ENCODE assay signal across 27 cellular contexts in the genomic region with DNA sequence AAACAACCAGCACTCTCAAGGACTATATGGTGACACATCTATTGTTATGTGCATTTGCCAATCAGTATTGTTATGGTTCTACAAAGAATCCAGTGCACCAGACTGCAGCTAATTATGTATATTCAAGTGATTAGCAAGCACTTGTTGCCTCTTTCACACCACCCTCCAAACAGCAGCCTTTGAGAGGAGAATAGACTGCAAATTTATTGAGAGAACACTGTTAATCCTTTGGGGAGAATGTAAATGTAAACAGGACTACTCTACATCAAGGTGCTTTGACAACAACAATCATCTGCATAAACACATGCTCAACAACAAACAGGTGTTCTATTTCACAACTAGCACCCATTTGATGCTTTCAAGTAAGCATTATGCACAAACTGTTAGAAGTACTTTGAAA.
DNase-seq lines count a peak whose midpoint lies in the region; ATAC-seq, FAIRE-seq and TF ChIP-seq lines count a peak whose summit lies in the region.
"Had no signal": no experiment of that assay in that cellular context is flagged by ENCODE, and none has a peak within 500 bp of the region (broad histone marks: within the 10 kb centered on the region; RNA-seq: fewer than 3 reads in every experiment).

No MANE protein-coding gene starts in this region.

- H4K20me1 ChIP-seq in HepG2 (ENCODE audit: insufficient read depth, low read length): no peaks in the 10 kb centered on the region

- H3K4me2 ChIP-seq in HepG2 (ENCODE audit: low read depth, low read length): no peak overlapping the region
- H3K4me2 ChIP-seq: A549 had no signal

- TF ChIP-seq RAD21 in HepG2 (CRISPR knock-in tag; IDR thresholded peaks at IDR 0.05): no peak

- H3K27me3 ChIP-seq in right lobe of liver (no peaks in the 10 kb centered on the region), HepG2 (ENCODE audit: control insufficient read depth in 1 of 2, insufficient read depth in 2 of 2, low read length in 2 of 2) (no peaks in the 10 kb centered on the region), thyroid gland (no peaks in the 10 kb centered on the region), esophagus muscularis mucosa (no peaks in the 10 kb centered on the region)
- H3K27me3 ChIP-seq: body of pancreas, upper lobe of left lung had no signal

- no peak overlapping the region for H3K9ac ChIP-seq in HepG2 (ENCODE audit: insufficient read depth, low read depth, low read length)

- H3K4me1 Mint-ChIP-seq in WTC11: peaks cover 74% of the 10 kb centered on the region

- H2AFZ ChIP-seq in HepG2 (ENCODE audit: low read length): no peak overlapping the region

- no peak overlapping the region for H3K4me3 ChIP-seq in right lobe of liver
- no peak overlapping the region for H3K4me3 ChIP-seq in HepG2 (replicated peaks in 1 of 3; ENCODE audit: insufficient read depth in 1 of 3, low read depth in 2 of 3, low read length in 3 of 3)
- H3K4me3 ChIP-seq in thyroid gland (replicated peaks in 1 of 3): no peak overlapping the region
- no peak overlapping the region for H3K4me3 ChIP-seq in esophagus muscularis mucosa
- H3K4me3 ChIP-seq: A549, body of pancreas, lung, prostate gland, upper lobe of left lung had no signal

- in situ Hi-C loops in HepG2 (cut with HindIII; ENCODE audit: extremely low pct_ligation_motif_present, low pct_unique_long_range_greater_than_20kb): no loop called here

- H3K27ac ChIP-seq in right lobe of liver: peak overlapping the region in 2 of 3 donors; percentile 63 to 82
- no peak overlapping the region for H3K27ac ChIP-seq in HepG2 (ENCODE audit: extremely low read length, insufficient read depth, low read length)
- H3K27ac ChIP-seq in thyroid gland: no peak overlapping the region
- no peak overlapping the region for H3K27ac ChIP-seq in esophagus muscularis mucosa (replicated peaks in 1 of 4)
- H3K27ac ChIP-seq: A549, prostate gland had no signal

- POLR2A ChIA-PET in HepG2 (lab: Yijun Ruan, JAX): no interaction called here
- POLR2A ChIA-PET in WTC11 (lab: Charles Lee): no interaction called here

- BruUV-seq in HepG2 (replicated peaks; lab: Mats Ljungman, UMichigan): no TSS peak

- CTCF ChIA-PET in HepG2 (lab: Yijun Ruan, JAX; ENCODE audit: low intra/inter-chr PET ratio, low total read pairs): no interaction called here
- CTCF ChIA-PET in WTC11 (lab: Charles Lee): interaction anchor here (2.0 kb wide), 1 partner anchor 16 kb away, joined by 6 read pairs; no protein-coding TSS in a partner anchor

- TF ChIP-seq POLR2A in right lobe of liver (IDR thresholded peaks at IDR 0.05) (no peak), HepG2 (IDR thresholded peaks at IDR 0.05; ENCODE audit: insufficient read depth in 1 of 2, low read depth in 2 of 2, low read length in 2 of 2) (no peak), thyroid gland (IDR thresholded peaks at IDR 0.05) (no peak), esophagus muscularis mucosa (IDR thresholded peaks at IDR 0.05; ENCODE audit: low read depth) (no peak)

- H3K27ac Mint-ChIP-seq in WTC11: peak overlapping the region; percentile 91
- H3K27ac Mint-ChIP-seq: activated T-cell treated with anti-CD3 and anti-CD28 coated beads, Interleukin-2, amount 50 U/mL, for 24 hours had no signal

- H3K9me3 Mint-ChIP-seq in WTC11: peaks cover 5% of the 10 kb centered on the region
- H3K9me3 Mint-ChIP-seq: naive thymus-derived CD8-positive, alpha-beta T cell had no signal

- peaks cover 0 to 29% (median 11%) of the 10 kb centered on the region in 4 donors for H3K4me1 ChIP-seq in right lobe of liver
- H3K4me1 ChIP-seq in HepG2 (ENCODE audit: insufficient read depth, low read length): no peaks in the 10 kb centered on the region
- H3K4me1 ChIP-seq in thyroid gland: peaks cover 3 to 5% of the 10 kb centered on the region in 2 donors
- peaks cover 0 to 47% (median 30%) of the 10 kb centered on the region in 4 donors for H3K4me1 ChIP-seq in esophagus muscularis mucosa
- H3K4me1 ChIP-seq: A549, body of pancreas, prostate gland had no signal

- TF ChIP-seq CTCF in right lobe of liver (IDR thresholded peaks at IDR 0.05): no peak
- no peak for TF ChIP-seq CTCF in HepG2 (CRISPR knock-in tag; IDR thresholded peaks at IDR 0.05)
- TF ChIP-seq CTCF in WTC11 (IDR thresholded peaks at IDR 0.05): no peak
- no peak for TF ChIP-seq CTCF in thyroid gland (IDR thresholded peaks at IDR 0.05)
- no peak for TF ChIP-seq CTCF in esophagus muscularis mucosa (IDR thresholded peaks at IDR 0.05)

- intact Hi-C loops in right lobe of liver (cut with DNase I) (no loop called here), HepG2 (cut with micrococcal nuclease; ENCODE audit: unreplicated experiment) (no loop called here), thyroid gland (cut with DNase I) (loop anchor here (10.0 kb wide), 1 partner anchor 378 kb away; no protein-coding TSS in a partner anchor), esophagus muscularis mucosa (cut with DNase I) (loop anchor here (1.0 kb wide), 1 partner anchor 11 kb away; no protein-coding TSS in a partner anchor)

- no peaks in the 10 kb centered on the region for H3K27me3 Mint-ChIP-seq in WTC11 (ENCODE audit: low read depth)
- H3K27me3 Mint-ChIP-seq: activated T-cell treated with anti-CD3 and anti-CD28 coated beads, Interleukin-2, amount 50 U/mL, for 24 hours; naive thymus-derived CD8-positive, alpha-beta T cell had no signal

- no peaks in the 10 kb centered on the region for H3K36me3 ChIP-seq in right lobe of liver
- no peaks in the 10 kb centered on the region for H3K36me3 ChIP-seq in HepG2 (replicated peaks in 1 of 2; ENCODE audit: control insufficient read depth in 1 of 2, insufficient read depth in 2 of 2, low read length in 2 of 2)
- H3K36me3 ChIP-seq in thyroid gland: no peaks in the 10 kb centered on the region
- no peaks in the 10 kb centered on the region for H3K36me3 ChIP-seq in esophagus muscularis mucosa
- H3K36me3 ChIP-seq: prostate gland, upper lobe of left lung had no signal

- H3K36me3 Mint-ChIP-seq in WTC11: peaks cover 4% of the 10 kb centered on the region; the same call in 1 of the 2 replicates

- DNase-seq in right lobe of liver: no peak
- no peak for DNase-seq in HepG2 (ENCODE audit: low spot score)
- peak; percentile 53 for DNase-seq in NCI-H2029 treated with DMSO at 0.1 percent for 48 hours (lab: John Stamatoyannopoulos, UW)
- no peak for DNase-seq in WTC11 (ENCODE audit: low spot score)
- DNase-seq in thyroid gland: no peak
- no peak for DNase-seq in NCI-H1048 (lab: John Stamatoyannopoulos, UW)
- DNase-seq in esophagus muscularis mucosa (ENCODE audit: extremely low spot score): no peak
- DNase-seq in effector CD4-positive, alpha-beta T cell: no peak
- DNase-seq: activated CD4-positive, alpha-beta T cell treated with anti-CD3 and anti-CD28 coated beads, Interleukin-2, amount 50 U/mL, for 1 hour; activated naive CD4-positive, alpha-beta T cell treated with anti-CD3 and anti-CD28 coated beads, Interleukin-2, amount 50 U/mL, for 16 hours; activated T-cell treated with anti-CD3 and anti-CD28 coated beads, Interleukin-2, amount 50 U/mL, for 24 hours; CD4-positive, CD25-positive, alpha-beta regulatory T cell; cortex of kidney; EL; erythroblast; Kasumi-1; naive thymus-derived CD8-positive, alpha-beta T cell; NCI-H510A; stimulated activated CD4-positive, alpha-beta T cell treated with anti-CD3 and anti-CD28 coated beads, Interleukin-12 subunit alpha, Interleukin-12 subunit beta, amount 100 ng/mL, for 4 hours; stimulated activated naive CD4-positive, alpha-beta T cell; upper lobe of left lung had no signal

- H3K9me3 ChIP-seq in right lobe of liver (no peaks in the 10 kb centered on the region), HepG2 (ENCODE audit: low read length) (no peaks in the 10 kb centered on the region), thyroid gland (no peaks in the 10 kb centered on the region), esophagus muscularis mucosa (no peaks in the 10 kb centered on the region)
- H3K9me3 ChIP-seq: A549, body of pancreas, prostate gland, upper lobe of left lung had no signal

- H3K79me2 ChIP-seq in HepG2 (ENCODE audit: insufficient read depth, low read length): no peaks in the 10 kb centered on the region

- TF ChIP-seq EP300 in HepG2 (IDR thresholded peaks at IDR 0.05; ENCODE audit: low read depth in 2 of 2, low read length in 2 of 2) (no peak), HepG2 (CRISPR knock-in tag; IDR thresholded peaks at IDR 0.05; ENCODE audit: borderline replicate concordance) (no peak), esophagus muscularis mucosa (IDR thresholded peaks at IDR 0.05) (no peak)

- FAIRE-seq in HepG2 (lab: Jason Lieb, UNC): no peak
- FAIRE-seq: A549, TTC549 had no signal

- ATAC-seq in right lobe of liver (no peak), HepG2 (no peak), WTC11 (peak; percentile 50)
- ATAC-seq: A549; body of pancreas; naive thymus-derived CD8-positive, alpha-beta T cell; Panc1 had no signal

- H3K4me3 Mint-ChIP-seq in WTC11: no peak overlapping the region
- H3K4me3 Mint-ChIP-seq: activated T-cell treated with anti-CD3 and anti-CD28 coated beads, Interleukin-2, amount 50 U/mL, for 24 hours; naive thymus-derived CD8-positive, alpha-beta T cell had no signal

TF ChIP-seq in HepG2, 621 proteins besides CTCF, POLR2A, EP300 and RAD21 (continues in another document):
- TF ChIP-seq ZNF564 (CRISPR knock-in tag; IDR thresholded peaks at IDR 0.05) (no peak), SALL2 (CRISPR knock-in tag; IDR thresholded peaks at IDR 0.05) (no peak), CEBPB (IDR thresholded peaks at IDR 0.05; ENCODE audit: borderline replicate concordance, low read depth, low read length) (no peak)
- TF ChIP-seq, protein P1, sequence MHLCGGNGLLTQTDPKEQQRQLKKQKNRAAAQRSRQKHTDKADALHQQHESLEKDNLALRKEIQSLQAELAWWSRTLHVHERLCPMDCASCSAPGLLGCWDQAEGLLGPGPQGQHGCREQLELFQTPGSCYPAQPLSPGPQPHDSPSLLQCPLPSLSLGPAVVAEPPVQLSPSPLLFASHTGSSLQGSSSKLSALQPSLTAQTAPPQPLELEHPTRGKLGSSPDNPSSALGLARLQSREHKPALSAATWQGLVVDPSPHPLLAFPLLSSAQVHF (CRISPR knock-in tag; IDR thresholded peaks at IDR 0.05): no peak

TF ChIP-seq in WTC11, 78 proteins besides CTCF, POLR2A, EP300 and RAD21 (continues in another document):
- TF ChIP-seq GABPB1 (CRISPR knock-in tag; IDR thresholded peaks at IDR 0.05) (no peak), OVOL2 (CRISPR knock-in tag; IDR thresholded peaks at IDR 0.05; ENCODE audit: borderline replicate concordance) (no peak), NR2C2 (CRISPR knock-in tag; IDR thresholded peaks at IDR 0.05) (no peak)
- TF ChIP-seq, protein P2, sequence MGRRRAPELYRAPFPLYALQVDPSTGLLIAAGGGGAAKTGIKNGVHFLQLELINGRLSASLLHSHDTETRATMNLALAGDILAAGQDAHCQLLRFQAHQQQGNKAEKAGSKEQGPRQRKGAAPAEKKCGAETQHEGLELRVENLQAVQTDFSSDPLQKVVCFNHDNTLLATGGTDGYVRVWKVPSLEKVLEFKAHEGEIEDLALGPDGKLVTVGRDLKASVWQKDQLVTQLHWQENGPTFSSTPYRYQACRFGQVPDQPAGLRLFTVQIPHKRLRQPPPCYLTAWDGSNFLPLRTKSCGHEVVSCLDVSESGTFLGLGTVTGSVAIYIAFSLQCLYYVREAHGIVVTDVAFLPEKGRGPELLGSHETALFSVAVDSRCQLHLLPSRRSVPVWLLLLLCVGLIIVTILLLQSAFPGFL (CRISPR knock-in tag; IDR thresholded peaks at IDR 0.05; ENCODE audit: borderline replicate concordance): no peak

Comparison
In these comparisons a context has a peak if more than half of its experiments do, and no peak if none do; other contexts are left out.
1. H3K27ac ChIP-seq: peak in right lobe of liver (2 of 3); none in HepG2 (single experiment), thyroid gland (0 of 3) and esophagus muscularis mucosa (0 of 4).
2. intact Hi-C loops: an anchor here in thyroid gland (10.0 kb wide) and esophagus muscularis mucosa (1.0 kb wide); none called in right lobe of liver and HepG2.